ENCODE assay signal across 8 cellular contexts in genomic region chrX:136711147-136711546, GRCh38.
A peak's percentile ranks its signal among the peaks of the same experiment; 100 is the strongest.
DNase-seq lines count a peak whose midpoint lies in the region; ATAC-seq, FAIRE-seq and TF ChIP-seq lines count a peak whose summit lies in the region.

No MANE protein-coding gene starts in this region.

- no peak overlapping the region for H3K23ac ChIP-seq in H1 (ENCODE audit: insufficient read length)

- TF ChIP-seq EP300 in H1 (IDR thresholded peaks at IDR 0.05; ENCODE audit: borderline replicate concordance in 1 of 2, low read depth in 2 of 2, low read length in 2 of 2): no peak

- H3K4me1 ChIP-seq in CD4-positive, alpha-beta memory T cell (ENCODE audit: insufficient read depth, low read length): peaks cover 56% of the 10 kb centered on the region
- H3K4me1 ChIP-seq in SJSA1 (replicated peaks): peaks cover 8% of the 10 kb centered on the region
- H3K4me1 ChIP-seq in H1 (replicated peaks in 1 of 4; ENCODE audit: control insufficient read depth in 3 of 4, insufficient read depth in 4 of 4, low read length in 3 of 4): no peaks in the 10 kb centered on the region; a peak in 1 of 7 replicates

- FAIRE-seq in H1 (lab: Jason Lieb, UNC): no peak

- H3K14ac ChIP-seq in H1 (ENCODE audit: insufficient read length): no peak overlapping the region

- no peak overlapping the region for H4K91ac ChIP-seq in H1 (replicated peaks; ENCODE audit: insufficient read length, low read length)

- intact Hi-C loops in CD4-positive, alpha-beta memory T cell (cut with micrococcal nuclease): no loop called here

- H3K4ac ChIP-seq in H1 (replicated peaks; ENCODE audit: insufficient read length, low read depth, low read length): no peak overlapping the region

- DNase-seq in CD4-positive, alpha-beta memory T cell: no peak
- peak; percentile 4 for DNase-seq in GM20000 (ENCODE audit: low spot score)
- peak; percentile 39 to 47 for DNase-seq in SJSA1 (ENCODE audit: low read depth in 1 of 2, low spot score in 2 of 2)
- DNase-seq in H1 (ENCODE audit: low read depth in 1 of 2, low spot score in 2 of 2): no peak
- DNase-seq in natural killer cell treated with Interleukin-12 subunit alpha and Interleukin-12 subunit beta and Interleukin-15 and Interleukin-18, amount 100 ng/mL, for 72 hours (ENCODE audit: low spot score): no peak
- DNase-seq in AG08396 (ENCODE audit: low spot score): no peak

- no peak overlapping the region for H2BK12ac ChIP-seq in H1 (ENCODE audit: low read depth, low read length)

- no peaks in the 10 kb centered on the region for H3K9me3 Mint-ChIP-seq in CD4-positive, alpha-beta memory T cell
- H3K9me3 Mint-ChIP-seq in natural killer cell treated with Interleukin-12 subunit alpha and Interleukin-12 subunit beta and Interleukin-15 and Interleukin-18, amount 100 ng/mL, for 72 hours: no peaks in the 10 kb centered on the region

- POLR2A ChIA-PET in CD4-positive, alpha-beta memory T cell (lab: Charles Lee; ENCODE audit: partially characterized antibody): interaction anchor here (1.0 to 2.2 kb wide), 2 partner anchors 13 to 169 kb away, joined by 4 to 7 read pairs; partner anchors contain the start of gene RBMX
- POLR2A ChIA-PET in H1 (lab: Charles Lee; ENCODE audit: partially characterized antibody): no interaction called here

- H3K4me3 ChIP-seq in CD4-positive, alpha-beta memory T cell (ENCODE audit: low read length in 2 of 2): no peak overlapping the region
- H3K4me3 ChIP-seq in SJSA1: no peak overlapping the region
- no peak overlapping the region for H3K4me3 ChIP-seq in H1 (ENCODE audit: extremely low read depth in 1 of 4, insufficient read depth in 2 of 4, low read depth in 3 of 4, low read length in 4 of 4)

- H3K36me3 Mint-ChIP-seq in CD4-positive, alpha-beta memory T cell: peaks cover 10 to 33% of the 10 kb centered on the region in 2 donors
- peaks cover 5% of the 10 kb centered on the region for H3K36me3 Mint-ChIP-seq in natural killer cell treated with Interleukin-12 subunit alpha and Interleukin-12 subunit beta and Interleukin-15 and Interleukin-18, amount 100 ng/mL, for 72 hours

- no peaks in the 10 kb centered on the region for H4K20me1 ChIP-seq in H1 (replicated peaks in 1 of 2; ENCODE audit: control insufficient read depth in 1 of 2, insufficient read depth in 2 of 2, low read length in 2 of 2)

- no peaks in the 10 kb centered on the region for H3K27me3 ChIP-seq in CD4-positive, alpha-beta memory T cell (ENCODE audit: insufficient read depth, low read length)
- H3K27me3 ChIP-seq in SJSA1 (replicated peaks): no peaks in the 10 kb centered on the region
- H3K27me3 ChIP-seq in H1 (replicated peaks in 1 of 4; ENCODE audit: control insufficient read depth in 3 of 4, extremely low read depth in 1 of 4, insufficient read depth in 3 of 4, low read length in 3 of 4): no peaks in the 10 kb centered on the region

- no peak overlapping the region for H2BK15ac ChIP-seq in H1 (ENCODE audit: low read length)

- no peak for TF ChIP-seq CTCF in GM20000 (IDR thresholded peaks at IDR 0.05; ENCODE audit: extremely low read depth, missing control alignments)
- TF ChIP-seq CTCF in H1 (IDR thresholded peaks at IDR 0.05; ENCODE audit: control extremely low read depth in 1 of 3, insufficient read depth in 1 of 3, low read depth in 1 of 3, low read length in 3 of 3): peak; percentile 27 to 45 (median 36); a peak in 3 of 4 replicates

- H3K23me2 ChIP-seq in H1 (ENCODE audit: low read depth, low read length): no peaks in the 10 kb centered on the region

- no peak overlapping the region for H3K9ac ChIP-seq in H1 (replicated peaks in 1 of 4; ENCODE audit: extremely low read depth in 1 of 4, low read depth in 3 of 4, low read length in 3 of 4)

- WGBS in H1 (ENCODE audit: extremely low coverage in 1 of 2, insufficient coverage in 1 of 2, insufficient read length in 1 of 2, insufficient replicate concordance in 2 of 2, low coverage in 1 of 2, low lambda C conversion rate in 2 of 2, missing lambda C conversion rate in 1 of 2), 2 experiments: 50% methylated on average over 1 of the region's 1 CpG; no CpG with 5 or more reads in 1 of the 2 experiments

- H3K4me2 ChIP-seq in H1 (ENCODE audit: insufficient read depth in 1 of 2, low read depth in 2 of 2, low read length in 2 of 2): no peak overlapping the region

- H2AK5ac ChIP-seq in H1 (ENCODE audit: low read depth, low read length): no peak overlapping the region

- no peaks in the 10 kb centered on the region for H3K9me3 ChIP-seq in CD4-positive, alpha-beta memory T cell (ENCODE audit: control insufficient read depth in 1 of 2, low read length in 2 of 2)
- H3K9me3 ChIP-seq in SJSA1 (replicated peaks): no peaks in the 10 kb centered on the region
- no peaks in the 10 kb centered on the region for H3K9me3 ChIP-seq in H1 (ENCODE audit: insufficient read depth in 2 of 2, low read depth in 1 of 2, low read length in 1 of 2)

- H2BK120ac ChIP-seq in H1 (replicated peaks; ENCODE audit: low read depth, low read length): no peak overlapping the region

- peak overlapping the region; percentile 56 for H3K27ac ChIP-seq in CD4-positive, alpha-beta memory T cell (ENCODE audit: low read depth, low read length)
- H3K27ac ChIP-seq in SJSA1: no peak overlapping the region; the same call in 1 of the 2 replicates
- H3K27ac ChIP-seq in H1 (ENCODE audit: low read depth, low read length): no peak overlapping the region

- H4K5ac ChIP-seq in H1 (ENCODE audit: insufficient read length, low read depth, low read length): no peak overlapping the region

- no peak overlapping the region for H4K8ac ChIP-seq in H1 (ENCODE audit: extremely low read depth, insufficient read depth, low read length)

- H3K4me3 Mint-ChIP-seq in CD4-positive, alpha-beta memory T cell: peak overlapping the region in 3 of 8 donors; percentile 1 to 69 (median 3)
- H3K4me3 Mint-ChIP-seq in natural killer cell treated with Interleukin-12 subunit alpha and Interleukin-12 subunit beta and Interleukin-15 and Interleukin-18, amount 100 ng/mL, for 72 hours: peak overlapping the region; percentile 81

- peak; percentile 63 to 72 for TF ChIP-seq RAD21 in H1 (IDR thresholded peaks at IDR 0.05 in 1 of 2, conservative IDR thresholded peaks at IDR 0.05 in 1 of 2; ENCODE audit: low read depth in 2 of 2, low read length in 2 of 2)

- no peak overlapping the region for H2BK20ac ChIP-seq in H1 (ENCODE audit: low read length)

- H2BK5ac ChIP-seq in H1 (ENCODE audit: low read depth, low read length): no peak overlapping the region

- no peaks in the 10 kb centered on the region for H3K79me2 ChIP-seq in H1 (ENCODE audit: control insufficient read depth in 1 of 2, insufficient read depth in 2 of 2, low read length in 2 of 2)

- peaks cover 26 to 51% (median 36%) of the 10 kb centered on the region in 4 donors for H3K4me1 Mint-ChIP-seq in CD4-positive, alpha-beta memory T cell
- peaks cover 16 to 24% of the 10 kb centered on the region in 2 donors for H3K4me1 Mint-ChIP-seq in natural killer cell treated with Interleukin-12 subunit alpha and Interleukin-12 subunit beta and Interleukin-15 and Interleukin-18, amount 100 ng/mL, for 72 hours (ENCODE audit: low read depth in 2 of 2)

- H3K18ac ChIP-seq in H1 (ENCODE audit: extremely low read depth, low read length): no peak overlapping the region

- peaks cover 16% of the 10 kb centered on the region for H3K36me3 ChIP-seq in CD4-positive, alpha-beta memory T cell (ENCODE audit: insufficient read depth, low read length)
- H3K36me3 ChIP-seq in SJSA1 (no peaks in the 10 kb centered on the region), H1 (ENCODE audit: control insufficient read depth in 2 of 4, insufficient read depth in 4 of 4, low read length in 3 of 4) (no peaks in the 10 kb centered on the region)

- H3K56ac ChIP-seq in H1 (replicated peaks; ENCODE audit: insufficient read length, low read depth, low read length): no peak overlapping the region

- no peak overlapping the region for H2AFZ ChIP-seq in H1 (ENCODE audit: low read length)

- TF ChIP-seq POLR2A in H1 (IDR thresholded peaks at IDR 0.05; ENCODE audit: control extremely low read depth in 1 of 2, low read depth in 2 of 2, low read length in 2 of 2): no peak

- H3K27me3 Mint-ChIP-seq in CD4-positive, alpha-beta memory T cell: no peaks in the 10 kb centered on the region
- no peaks in the 10 kb centered on the region for H3K27me3 Mint-ChIP-seq in natural killer cell treated with Interleukin-12 subunit alpha and Interleukin-12 subunit beta and Interleukin-15 and Interleukin-18, amount 100 ng/mL, for 72 hours

- CTCF ChIA-PET in CD4-positive, alpha-beta memory T cell (lab: Charles Lee; ENCODE audit: partially characterized antibody): interaction anchor here (0.8 to 3.4 kb wide), 8 partner anchors 16 to 341 kb away, joined by 3 to 13 read pairs (median 3); no protein-coding TSS in a partner anchor
- CTCF ChIA-PET in H1 (lab: Charles Lee; ENCODE audit: partially characterized antibody): interaction anchor here (0.5 to 1.8 kb wide), 7 partner anchors 15 to 211 kb away, joined by 3 to 4 read pairs (median 3); no protein-coding TSS in a partner anchor

- no peak for ATAC-seq in natural killer cell treated with Interleukin-12 subunit alpha and Interleukin-12 subunit beta and Interleukin-15 and Interleukin-18, amount 100 ng/mL, for 72 hours
- ATAC-seq in HG02588 (IDR thresholded peaks at IDR 0.05; ENCODE audit: unreplicated experiment): no peak
- ATAC-seq in GM21528 (IDR thresholded peaks at IDR 0.05; ENCODE audit: low FRiP score, unreplicated experiment): no peak

- H3K27ac Mint-ChIP-seq in CD4-positive, alpha-beta memory T cell: peak overlapping the region; percentile 81 to 98 (median 92)
- H3K27ac Mint-ChIP-seq in natural killer cell treated with Interleukin-12 subunit alpha and Interleukin-12 subunit beta and Interleukin-15 and Interleukin-18, amount 100 ng/mL, for 72 hours: peak overlapping the region; percentile 90 to 91

- H3K79me1 ChIP-seq in H1 (ENCODE audit: low read depth, low read length): no peaks in the 10 kb centered on the region

TF ChIP-seq in H1, 55 proteins besides CTCF, POLR2A, EP300 and RAD21:
- TF ChIP-seq SUZ12 (IDR thresholded peaks at IDR 0.05; ENCODE audit: low read length): no peak
- no peak for TF ChIP-seq HDAC6 (IDR thresholded peaks at IDR 0.05; ENCODE audit: low read depth, low read length)
- TF ChIP-seq RFX5 (IDR thresholded peaks at IDR 0.05; ENCODE audit: borderline replicate concordance, low read depth, low read length): no peak
- no peak for TF ChIP-seq SIX5 (IDR thresholded peaks at IDR 0.05; ENCODE audit: low read depth, low read length)
- TF ChIP-seq KDM5A (IDR thresholded peaks at IDR 0.05; ENCODE audit: low read length): no peak
- no peak for TF ChIP-seq BCL11A (IDR thresholded peaks at IDR 0.05; ENCODE audit: low read depth in 2 of 2, low read length in 2 of 2)
- no peak for TF ChIP-seq BRCA1 (IDR thresholded peaks at IDR 0.05; ENCODE audit: low read depth, low read length)

Comparison
In these comparisons a context has a peak if more than half of its experiments do, and no peak if none do; other contexts are left out.
1. DNase-seq: peak in GM20000 (single experiment) and SJSA1 (2 of 2); none in CD4-positive, alpha-beta memory T cell (0 of 5), H1 (0 of 2), natural killer cell treated with Interleukin-12 subunit alpha and Interleukin-12 subunit beta and Interleukin-15 and Interleukin-18, amount 100 ng/mL, for 72 hours (single experiment) and AG08396 (single experiment).